Comparison of ENCODE assay signal across 35 cellular contexts in genomic region chr14:41016213-41016612, GRCh38.
"Had no signal": no experiment of that assay in that cellular context is flagged by ENCODE, and none has a peak within 500 bp of the region (broad histone marks: within the 10 kb centered on the region; RNA-seq: fewer than 3 reads in every experiment).

No MANE protein-coding gene starts in this region.

- H3K27me3 Mint-ChIP-seq: activated CD8-positive, alpha-beta T cell treated with anti-CD3 and anti-CD28 coated beads for 36 hours; activated naive CD4-positive, alpha-beta T cell treated with anti-CD3 and anti-CD28 coated beads, Interleukin-2, amount 50 U/mL, for 24 hours; activated naive CD8-positive, alpha-beta T cell treated with anti-CD3 and anti-CD28 coated beads, Interleukin-2, amount 10 ng/mL, durations not matched to agents 7 days and 5 days; activated T-helper 17 cell treated with anti-CD3 and anti-CD28 coated beads, Interleukin-2, amount 50 U/mL, for 72 hours had no signal

- H3K27ac ChIP-seq: adrenal gland, body of pancreas, breast epithelium, Peyer's patch, VCaP had no signal

- ATAC-seq: activated CD8-positive, alpha-beta T cell treated with anti-CD3 and anti-CD28 coated beads for 36 hours; activated T-cell treated with anti-CD3 and anti-CD28 coated beads, Interleukin-2, amount 50 U/mL, for 72 hours; activated T-helper 17 cell treated with anti-CD3 and anti-CD28 coated beads, Interleukin-2, amount 50 U/mL, for 72 hours; body of pancreas; PC-3; Right ventricle myocardium inferior had no signal

- H3K4me1 ChIP-seq: adrenal gland, body of pancreas, breast epithelium, Peyer's patch had no signal

- H3K27me3 ChIP-seq: adrenal gland, body of pancreas, breast epithelium, MG63, Peyer's patch had no signal

- DNase-seq: activated CD4-positive, alpha-beta T cell treated with anti-CD3 and anti-CD28 coated beads for 1 hour; activated CD4-positive, alpha-beta T cell treated with anti-CD3 and anti-CD28 coated beads for 48 hours; activated CD4-positive, alpha-beta T cell treated with anti-CD3 and anti-CD28 coated beads, Interleukin-2, amount 50 U/mL, for 4 hours; activated CD4-positive, CD25-positive, alpha-beta regulatory T cell; activated CD8-positive, alpha-beta T cell treated with anti-CD3 and anti-CD28 coated beads for 36 hours; activated gamma-delta T cell; activated naive CD4-positive, alpha-beta T cell treated with Interleukin-2 at 50 U/mL for 16 hours; activated naive CD8-positive, alpha-beta T cell treated with anti-CD3 and anti-CD28 coated beads, Interleukin-2, amount 10 ng/mL, durations not matched to agents 7 days and 5 days; activated T-cell treated with anti-CD3 and anti-CD28 coated beads, Interleukin-2, amount 50 U/mL, for 1 hour; activated T-cell treated with anti-CD3 and anti-CD28 coated beads, Interleukin-2, amount 50 U/mL, for 72 hours; adrenal gland; body of pancreas; Karpas-422; KBM-7; MG63; NCI-H1092; NCI-H1436 treated with DMSO at 0.1 percent for 48 hours; NCI-H1694 treated with DMSO at 0.1 percent for 48 hours; NCI-H2029; NCI-H345; NCI-H524 treated with DMSO at 0.1 percent for 48 hours; PC-3; Peyer's patch; RPMI8226; SIG-M5; SW 1271; T-helper 1 cell; T-helper 2 cell; T-helper 9 cell had no signal

- H3K4me3 Mint-ChIP-seq: activated CD8-positive, alpha-beta T cell treated with anti-CD3 and anti-CD28 coated beads for 36 hours; activated naive CD4-positive, alpha-beta T cell treated with anti-CD3 and anti-CD28 coated beads, Interleukin-2, amount 50 U/mL, for 24 hours; activated naive CD8-positive, alpha-beta T cell treated with anti-CD3 and anti-CD28 coated beads, Interleukin-2, amount 10 ng/mL, durations not matched to agents 7 days and 5 days; activated T-cell treated with anti-CD3 and anti-CD28 coated beads, Interleukin-2, amount 50 U/mL, for 72 hours; activated T-helper 17 cell treated with anti-CD3 and anti-CD28 coated beads, Interleukin-2, amount 50 U/mL, for 72 hours had no signal

- H3K4me1 Mint-ChIP-seq: activated naive CD4-positive, alpha-beta T cell treated with anti-CD3 and anti-CD28 coated beads, Interleukin-2, amount 50 U/mL, for 24 hours; activated naive CD8-positive, alpha-beta T cell treated with anti-CD3 and anti-CD28 coated beads, Interleukin-2, amount 10 ng/mL, durations not matched to agents 7 days and 5 days; activated T-helper 17 cell treated with anti-CD3 and anti-CD28 coated beads, Interleukin-2, amount 50 U/mL, for 72 hours had no signal

- H3K9me3 Mint-ChIP-seq: activated naive CD4-positive, alpha-beta T cell treated with anti-CD3 and anti-CD28 coated beads, Interleukin-2, amount 50 U/mL, for 24 hours; activated naive CD8-positive, alpha-beta T cell treated with anti-CD3 and anti-CD28 coated beads, Interleukin-2, amount 10 ng/mL, durations not matched to agents 7 days and 5 days; activated T-helper 17 cell treated with anti-CD3 and anti-CD28 coated beads, Interleukin-2, amount 50 U/mL, for 72 hours had no signal

- H3K36me3 Mint-ChIP-seq: activated naive CD4-positive, alpha-beta T cell treated with anti-CD3 and anti-CD28 coated beads, Interleukin-2, amount 50 U/mL, for 24 hours; activated naive CD8-positive, alpha-beta T cell treated with anti-CD3 and anti-CD28 coated beads, Interleukin-2, amount 10 ng/mL, durations not matched to agents 7 days and 5 days had no signal

- H3K9me3 ChIP-seq: adrenal gland, body of pancreas, breast epithelium, MG63, Peyer's patch had no signal

- H3K36me3 ChIP-seq: adrenal gland, breast epithelium, MG63, Peyer's patch had no signal

- H3K4me3 ChIP-seq: adrenal gland, body of pancreas, breast epithelium, MG63, Peyer's patch had no signal

- H3K27ac Mint-ChIP-seq: activated CD8-positive, alpha-beta T cell treated with anti-CD3 and anti-CD28 coated beads for 36 hours; activated naive CD4-positive, alpha-beta T cell treated with anti-CD3 and anti-CD28 coated beads, Interleukin-2, amount 50 U/mL, for 24 hours; activated naive CD8-positive, alpha-beta T cell treated with anti-CD3 and anti-CD28 coated beads, Interleukin-2, amount 10 ng/mL, durations not matched to agents 7 days and 5 days; activated T-cell treated with anti-CD3 and anti-CD28 coated beads, Interleukin-2, amount 50 U/mL, for 72 hours; activated T-helper 17 cell treated with anti-CD3 and anti-CD28 coated beads, Interleukin-2, amount 50 U/mL, for 72 hours had no signal

- FAIRE-seq: astrocyte had no signal
